ENCODE assay signal across 1 cellular context in genomic region chr13:33244210-33244906, GRCh38.
TF ChIP-seq lines count a peak whose summit lies in the region.

No MANE protein-coding gene starts in this region.

TF ChIP-seq in IMR-90, 13 proteins besides CTCF, POLR2A, EP300 and RAD21 (continued from another document):
- TF ChIP-seq FOS (IDR thresholded peaks at IDR 0.05; ENCODE audit: low read depth, low read length) (no peak), RFX5 (IDR thresholded peaks at IDR 0.05; ENCODE audit: low read depth, low read length) (no peak), CHD1 (IDR thresholded peaks at IDR 0.05; ENCODE audit: low read depth, low read length) (no peak), NFE2L2 (IDR thresholded peaks at IDR 0.05; ENCODE audit: low read depth, low read length) (no peak), MAFK (IDR thresholded peaks at IDR 0.05; ENCODE audit: low read depth, low read length) (no peak), USF2 (IDR thresholded peaks at IDR 0.05; ENCODE audit: low read depth, low read length) (no peak), CEBPB (IDR thresholded peaks at IDR 0.05; ENCODE audit: low read depth, low read length) (no peak), SMC3 (IDR thresholded peaks at IDR 0.05; ENCODE audit: low read depth, low read length) (no peak), BHLHE40 (IDR thresholded peaks at IDR 0.05; ENCODE audit: low read depth, low read length) (no peak)
TF ChIP-seq in IMR-90: peak in this region for 0.
